8 cellular contexts compared by ENCODE assay signal in genomic region chr22:49960159-49960966, GRCh38. TPM values are rescaled to one million over a fixed set of nuclear protein-coding genes. Genes with fewer than 3 reads are reported as not detected.
A peak's percentile ranks its signal among the peaks of the same experiment; 100 is the strongest.
DNase-seq lines count a peak whose midpoint lies in the region; ATAC-seq and TF ChIP-seq lines count a peak whose summit lies in the region.

Gene PIM3, plus strand, starts transcription at chr22:49960772. Its CDS starts 176 bp downstream, at chr22:49960948.

- H3K4me3 ChIP-seq in GM12865 (ENCODE audit: low read depth, low read length) (peak within 1 kb of the TSS; percentile 92), ovary (peak within 1 kb of the TSS; percentile 82), thymus (ENCODE audit: low read length) (peak within 1 kb of the TSS; percentile 92)

- TF ChIP-seq EP300 in ovary (IDR thresholded peaks at IDR 0.05) = no peak

- TF ChIP-seq POLR2A in ovary (IDR thresholded peaks at IDR 0.05) = peak; percentile 83

- peak; percentile 98 for DNase-seq in GM12865 (ENCODE audit: low read depth)
- DNase-seq in NCI-H128 (lab: John Stamatoyannopoulos, UW; ENCODE audit: unreplicated experiment) = peak; percentile 73
- peak; percentile 84 to 89 for DNase-seq in SW 1271 (lab: John Stamatoyannopoulos, UW)
- DNase-seq in activated naive CD8-positive, alpha-beta T cell treated with anti-CD3 and anti-CD28 coated beads, Interleukin-2, amount 50 U/mL, for 16 hours (ENCODE audit: low read depth, low spot score) = peak; percentile 79
- peak; percentile 97 for DNase-seq in Right ventricle myocardium inferior (ENCODE audit: missing footprints)
- DNase-seq in ovary = peak; percentile 92 to 94 (median 93)

- peaks cover 7% of the 10 kb centered on the region for H3K4me1 ChIP-seq in ovary (ENCODE audit: insufficient read depth)
- peaks cover 19% of the 10 kb centered on the region for H3K4me1 ChIP-seq in thymus (ENCODE audit: control insufficient read depth, insufficient read depth, low read length)

- ATAC-seq in HG02678 (IDR thresholded peaks at IDR 0.05; ENCODE audit: unreplicated experiment) (peak; percentile 75), Right ventricle myocardium inferior (peak; percentile 88)

- intact Hi-C loops in Right ventricle myocardium inferior (cut with DNase I) (loop anchor here (1.0 kb wide), 1 partner anchor 24 kb away; no protein-coding TSS in a partner anchor), ovary (cut with DNase I) (no loop called here)

- H3K36me3 ChIP-seq in ovary (no peaks in the 10 kb centered on the region), thymus (ENCODE audit: control insufficient read depth, insufficient read depth) (peaks cover 23% of the 10 kb centered on the region)

- no peak for TF ChIP-seq CTCF in GM12865 (IDR thresholded peaks at IDR 0.05; ENCODE audit: insufficient read depth, low read depth, low read length, missing control alignments)
- TF ChIP-seq CTCF in ovary (IDR thresholded peaks at IDR 0.05) = peak in 1 of 3 donors; percentile 39

- no peaks in the 10 kb centered on the region for H3K9me3 ChIP-seq in ovary
- no peaks in the 10 kb centered on the region for H3K9me3 ChIP-seq in thymus (ENCODE audit: control insufficient read depth)

- 0 to 1% (median 0%) methylated on average over 48 to 131 of the region's 132 CpGs for WGBS in ovary, 3 donors
- under 1% methylated on average over 132 of the region's 132 CpGs for WGBS in thymus

- H3K27ac ChIP-seq in ovary (peak within 1 kb of the TSS; percentile 97 to 99), thymus (ENCODE audit: low read depth) (peak within 1 kb of the TSS; percentile 97)

- no peaks in the 10 kb centered on the region for H3K27me3 ChIP-seq in ovary
- no peaks in the 10 kb centered on the region for H3K27me3 ChIP-seq in thymus (ENCODE audit: control insufficient read depth, insufficient read depth)

RNA-seq across cellular contexts. Expression of gene PIM3, which starts in this region (rescaled TPM):
- 56.9 TPM for total RNA-seq in Right ventricle myocardium inferior
- total RNA-seq in ovary = 100 to 1,000 TPM in 1 of 7 donors, 10 to 100 TPM in 6; 29.7 to 291 (median 45.3) TPM
- 10 to 100 TPM in 1 of 2 donors, 1 to 10 TPM in 1; 7.3 to 34.1 TPM for polyA plus RNA-seq in ovary
- 57.6 TPM for polyA plus RNA-seq in thymus

Comparison
In these comparisons a context has a peak if more than half of its experiments do, and no peak if none do; other contexts are left out.
1. Peak in every context shown above with its lines: DNase-seq, ATAC-seq, H3K4me3 ChIP-seq and H3K27ac ChIP-seq.